31 cellular contexts compared by ENCODE assay signal in genomic region chr22:45476814-45477213, GRCh38. TPM values are rescaled to one million over a fixed set of nuclear protein-coding genes. Genes with fewer than 3 reads are reported as not detected.
DNase-seq lines count a peak whose midpoint lies in the region; ATAC-seq and TF ChIP-seq lines count a peak whose summit lies in the region.
"Had no signal": no experiment of that assay in that cellular context is flagged by ENCODE, and none has a peak within 500 bp of the region (broad histone marks: within the 10 kb centered on the region; RNA-seq: fewer than 3 reads in every experiment).

No MANE protein-coding gene starts in this region.

- H3K27me3 Mint-ChIP-seq in natural killer cell treated with Interleukin-12 subunit alpha and Interleukin-12 subunit beta and Interleukin-15 and Interleukin-18, amount 100 ng/mL, for 72 hours: peaks cover 14 to 29% of the 10 kb centered on the region in 2 donors
- peaks cover 0 to 6% of the 10 kb centered on the region in 2 donors for H3K27me3 Mint-ChIP-seq in natural killer cell (ENCODE audit: low read depth in 2 of 2)
- no peaks in the 10 kb centered on the region for H3K27me3 Mint-ChIP-seq in activated naive CD4-positive, alpha-beta T cell treated with anti-CD3 and anti-CD28 coated beads for 36 hours (ENCODE audit: low read depth)

- intact Hi-C loops in natural killer cell (cut with micrococcal nuclease): loop anchor here (5.0 kb wide), 1 partner anchor 50 kb away; no protein-coding TSS in a partner anchor
- intact Hi-C loops in activated naive CD4-positive, alpha-beta T cell treated with anti-CD3 and anti-CD28 coated beads for 36 hours (cut with micrococcal nuclease): no loop called here

- WGBS in trophoblast cell (ENCODE audit: extremely low coverage, insufficient coverage, insufficient read length): no CpG with 5 or more reads among the region's 6 CpGs

- H2AFZ ChIP-seq in trophoblast cell (ENCODE audit: insufficient read depth, low read length, poor library complexity): no peak overlapping the region

- no peak overlapping the region for H3K27ac Mint-ChIP-seq in natural killer cell treated with Interleukin-12 subunit alpha and Interleukin-12 subunit beta and Interleukin-15 and Interleukin-18, amount 100 ng/mL, for 72 hours
- no peak overlapping the region for H3K27ac Mint-ChIP-seq in natural killer cell
- H3K27ac Mint-ChIP-seq in activated naive CD4-positive, alpha-beta T cell treated with anti-CD3 and anti-CD28 coated beads for 36 hours: no peak overlapping the region

- H3K4me1 Mint-ChIP-seq in natural killer cell treated with Interleukin-12 subunit alpha and Interleukin-12 subunit beta and Interleukin-15 and Interleukin-18, amount 100 ng/mL, for 72 hours (ENCODE audit: low read depth in 2 of 2): no peaks in the 10 kb centered on the region
- H3K4me1 Mint-ChIP-seq in natural killer cell: no peaks in the 10 kb centered on the region
- H3K4me1 Mint-ChIP-seq in activated naive CD4-positive, alpha-beta T cell treated with anti-CD3 and anti-CD28 coated beads for 36 hours (ENCODE audit: low read depth): no peaks in the 10 kb centered on the region

- H3K18ac ChIP-seq in trophoblast cell (ENCODE audit: low read length): no peak overlapping the region

- H2AK5ac ChIP-seq in trophoblast cell (ENCODE audit: low read length): peak overlapping the region; percentile 53

- H3K4me2 ChIP-seq in trophoblast cell (ENCODE audit: low read length): no peak overlapping the region

- TF ChIP-seq CTCF in natural killer cell (IDR thresholded peaks at IDR 0.05): no peak
- no peak for TF ChIP-seq CTCF in fibroblast of mammary gland (conservative IDR thresholded peaks at IDR 0.05; ENCODE audit: control insufficient read depth, insufficient read depth, low read depth, low read length)

- H3K79me1 ChIP-seq in trophoblast cell (ENCODE audit: low read length): peaks cover 16% of the 10 kb centered on the region

- no peaks in the 10 kb centered on the region for H3K9me3 Mint-ChIP-seq in natural killer cell treated with Interleukin-12 subunit alpha and Interleukin-12 subunit beta and Interleukin-15 and Interleukin-18, amount 100 ng/mL, for 72 hours
- H3K9me3 Mint-ChIP-seq in natural killer cell: no peaks in the 10 kb centered on the region
- no peaks in the 10 kb centered on the region for H3K9me3 Mint-ChIP-seq in activated naive CD4-positive, alpha-beta T cell treated with anti-CD3 and anti-CD28 coated beads for 36 hours

- peak; percentile 25 for DNase-seq in natural killer cell treated with Interleukin-12 subunit alpha and Interleukin-12 subunit beta and Interleukin-15 and Interleukin-18, amount 100 ng/mL, for 72 hours (ENCODE audit: low spot score)
- DNase-seq in natural killer cell (no peak), fibroblast of mammary gland (ENCODE audit: low read depth) (peak; percentile 73), trophoblast cell (peak in 1 of 2 donors; percentile 22), NCI-H82 (lab: John Stamatoyannopoulos, UW) (no peak), hippocampal formation (lab: John Stamatoyannopoulos, UW) (no peak)
- DNase-seq in activated naive CD4-positive, alpha-beta T cell treated with anti-CD3 and anti-CD28 coated beads for 36 hours: no peak
- DNase-seq: activated CD4-positive, alpha-beta T cell treated with anti-CD3 and anti-CD28 coated beads for 48 hours; activated CD8-positive, alpha-beta memory T cell treated with anti-CD3 and anti-CD28 coated beads for 24 hours; activated T-cell treated with anti-CD3 and anti-CD28 coated beads, Interleukin-2, amount 50 U/mL, for 1 hour; amniotic stem cell; BE2C; effector CD8-positive, alpha-beta T cell; erythroblast; foreskin keratinocyte; GDM1; left colon; mesendoderm; NCI-H1417 treated with DMSO at 0.1 percent for 48 hours; NCI-H2081; NCI-H2227 treated with DMSO at 0.1 percent for 48 hours; NCI-H526 treated with DMSO at 0.1 percent for 48 hours; nucleus accumbens; Peyer's patch; SHP77 treated with DMSO at 0.1 percent for 48 hours; stimulated activated CD4-positive, alpha-beta T cell treated with anti-CD3 and anti-CD28 coated beads, Interleukin-2, amount 100 ng/mL, for 48 hours; SW 1271; T1000; WERI-Rb-1 had no signal

- H2BK5ac ChIP-seq in trophoblast cell (ENCODE audit: low read depth, low read length, poor library complexity): no peak overlapping the region

- H4K8ac ChIP-seq in trophoblast cell (ENCODE audit: low read depth, low read length): no peak overlapping the region

- CTCF ChIA-PET in activated naive CD4-positive, alpha-beta T cell treated with anti-CD3 and anti-CD28 coated beads for 36 hours (lab: Charles Lee): no interaction called here

- H3K36me3 Mint-ChIP-seq in natural killer cell treated with Interleukin-12 subunit alpha and Interleukin-12 subunit beta and Interleukin-15 and Interleukin-18, amount 100 ng/mL, for 72 hours: no peaks in the 10 kb centered on the region
- H3K36me3 Mint-ChIP-seq in natural killer cell: no peaks in the 10 kb centered on the region
- no peaks in the 10 kb centered on the region for H3K36me3 Mint-ChIP-seq in activated naive CD4-positive, alpha-beta T cell treated with anti-CD3 and anti-CD28 coated beads for 36 hours (ENCODE audit: low read depth)

- H4K12ac ChIP-seq in trophoblast cell (ENCODE audit: low read depth, low read length): no peak overlapping the region

- no peak for ATAC-seq in natural killer cell treated with Interleukin-12 subunit alpha and Interleukin-12 subunit beta and Interleukin-15 and Interleukin-18, amount 100 ng/mL, for 72 hours
- no peak for ATAC-seq in natural killer cell
- no peak for ATAC-seq in GM18520 (IDR thresholded peaks at IDR 0.05; ENCODE audit: unreplicated experiment)
- ATAC-seq: foreskin keratinocyte, left colon had no signal

- H3K4ac ChIP-seq in trophoblast cell (ENCODE audit: low read depth, low read length): no peak overlapping the region

- no peaks in the 10 kb centered on the region for H3K27me3 ChIP-seq in trophoblast cell (ENCODE audit: insufficient read depth, low read length)
- H3K27me3 ChIP-seq: BE2C, breast epithelium, foreskin keratinocyte, Peyer's patch had no signal

- H3K14ac ChIP-seq in trophoblast cell (ENCODE audit: low read length): peak overlapping the region; percentile 22

- H3K9me3 ChIP-seq in trophoblast cell (ENCODE audit: insufficient read depth, low read depth, low read length): no peaks in the 10 kb centered on the region
- H3K9me3 ChIP-seq: BE2C, breast epithelium, Peyer's patch had no signal

- H3K4me3 Mint-ChIP-seq in natural killer cell treated with Interleukin-12 subunit alpha and Interleukin-12 subunit beta and Interleukin-15 and Interleukin-18, amount 100 ng/mL, for 72 hours: no peak overlapping the region
- H3K4me3 Mint-ChIP-seq in natural killer cell: no peak overlapping the region
- H3K4me3 Mint-ChIP-seq in activated naive CD4-positive, alpha-beta T cell treated with anti-CD3 and anti-CD28 coated beads for 36 hours: no peak overlapping the region

- peak overlapping the region; percentile 7 for H4K91ac ChIP-seq in trophoblast cell (ENCODE audit: low read depth, low read length)

- peak overlapping the region; percentile 27 for H2BK12ac ChIP-seq in trophoblast cell (ENCODE audit: low read length)

- H3K4me1 ChIP-seq in trophoblast cell (ENCODE audit: control insufficient read depth in 1 of 2, insufficient read depth in 2 of 2, low read length in 2 of 2): peaks cover 4 to 10% of the 10 kb centered on the region in 2 experiments
- H3K4me1 ChIP-seq: BE2C, breast epithelium, foreskin keratinocyte, Peyer's patch had no signal

- H2BK120ac ChIP-seq in trophoblast cell (ENCODE audit: insufficient read depth, low read length, poor library complexity): no peak overlapping the region

- no peak overlapping the region for H3K4me3 ChIP-seq in fibroblast of mammary gland (ENCODE audit: control insufficient read depth, low read depth, low read length)
- H3K4me3 ChIP-seq in trophoblast cell (ENCODE audit: low read depth, low read length): no peak overlapping the region
- H3K4me3 ChIP-seq: breast epithelium, Peyer's patch had no signal

- H3K79me2 ChIP-seq in trophoblast cell (ENCODE audit: control insufficient read depth, insufficient read depth, low read length, poor library complexity): no peaks in the 10 kb centered on the region

- H3K9ac ChIP-seq in trophoblast cell (ENCODE audit: low read length): no peak overlapping the region

- no peak overlapping the region for H3K23ac ChIP-seq in trophoblast cell (ENCODE audit: low read length)

- H3K36me3 ChIP-seq in trophoblast cell (ENCODE audit: control insufficient read depth in 1 of 2, insufficient read depth in 2 of 2, low read length in 2 of 2): no peaks in the 10 kb centered on the region
- H3K36me3 ChIP-seq: BE2C, breast epithelium, Peyer's patch, WERI-Rb-1 had no signal

- no peak overlapping the region for H3K27ac ChIP-seq in trophoblast cell (ENCODE audit: low read depth, low read length)
- H3K27ac ChIP-seq: foreskin keratinocyte, Peyer's patch, WERI-Rb-1 had no signal

RNA-seq across cellular contexts. Expression of gene FBLN1, which starts 25.9 kb away (rescaled TPM):
- not detected for total RNA-seq in natural killer cell treated with Interleukin-12 subunit alpha and Interleukin-12 subunit beta and Interleukin-15 and Interleukin-18, amount 100 ng/mL, for 72 hours
- total RNA-seq in natural killer cell: under 1 TPM in 1 of 3 donors, not detected in 2; 0.58 TPM
- polyA plus RNA-seq in trophoblast cell (2013): 1,067 and 1,077 TPM in 2 replicates
- not detected for total RNA-seq in activated naive CD4-positive, alpha-beta T cell treated with anti-CD3 and anti-CD28 coated beads for 36 hours

Comparison
In these comparisons a context has a peak if more than half of its experiments do, and no peak if none do; other contexts are left out.
1. DNase-seq: peak in natural killer cell treated with Interleukin-12 subunit alpha and Interleukin-12 subunit beta and Interleukin-15 and Interleukin-18, amount 100 ng/mL, for 72 hours (single experiment) and fibroblast of mammary gland (single experiment); none in natural killer cell (single experiment), NCI-H82 (single experiment), activated naive CD4-positive, alpha-beta T cell treated with anti-CD3 and anti-CD28 coated beads for 36 hours (single experiment) and hippocampal formation (0 of 2).